Comparison of ENCODE assay signal across 2 cellular contexts in genomic region chr17:46874906-46875305, GRCh38.
TF ChIP-seq lines count a peak whose summit lies in the region.

No MANE protein-coding gene starts in this region.

TF ChIP-seq in HepG2, 621 proteins besides CTCF, POLR2A, EP300 and RAD21:
- peak; percentile 62; the same call in 1 of the 2 replicates for TF ChIP-seq ZBTB33 (CRISPR knock-in tag; IDR thresholded peaks at IDR 0.05)
- TF ChIP-seq ZFP91 (CRISPR knock-in tag; IDR thresholded peaks at IDR 0.05; ENCODE audit: borderline replicate concordance), result 0 out of 2 replicates have a peak, but pooled peaks have one; percentile 27
- TF ChIP-seq THRA (CRISPR knock-in tag; IDR thresholded peaks at IDR 0.05; ENCODE audit: borderline replicate concordance), result no peak
- 0 out of 2 replicates have a peak, but pooled peaks have one; percentile 26 for TF ChIP-seq NFE2L1 (CRISPR knock-in tag; IDR thresholded peaks at IDR 0.05; ENCODE audit: borderline replicate concordance)
- peak; percentile 24; the same call in 1 of the 2 replicates for TF ChIP-seq ZNF687 (CRISPR knock-in tag; IDR thresholded peaks at IDR 0.05)
- TF ChIP-seq HNRNPL (IDR thresholded peaks at IDR 0.05; ENCODE audit: low read depth, low read length), result peak; percentile 79

TF ChIP-seq in H1, 55 proteins besides CTCF, POLR2A, EP300 and RAD21:
- TF ChIP-seq RXRA (IDR thresholded peaks at IDR 0.05; ENCODE audit: insufficient read depth, low read depth, low read length), result no peak
- TF ChIP-seq SP4 (IDR thresholded peaks at IDR 0.05; ENCODE audit: low read length), result no peak
- no peak for TF ChIP-seq YY1 (IDR thresholded peaks at IDR 0.05; ENCODE audit: low read depth, low read length)
- no peak for TF ChIP-seq SIRT6 (IDR thresholded peaks at IDR 0.05; ENCODE audit: low read length)
- TF ChIP-seq SUZ12 (IDR thresholded peaks at IDR 0.05; ENCODE audit: low read length), result no peak
- no peak for TF ChIP-seq CHD1 (IDR thresholded peaks at IDR 0.05; ENCODE audit: low read depth, low read length)
- TF ChIP-seq JUND (IDR thresholded peaks at IDR 0.05; ENCODE audit: low read length), result no peak
- no peak for TF ChIP-seq CREB1 (IDR thresholded peaks at IDR 0.05)
- no peak for TF ChIP-seq BRCA1 (IDR thresholded peaks at IDR 0.05; ENCODE audit: low read depth, low read length)
- no peak for TF ChIP-seq POU5F1 (IDR thresholded peaks at IDR 0.05; ENCODE audit: low read depth, low read length)
- no peak for TF ChIP-seq CEBPB (IDR thresholded peaks at IDR 0.05; ENCODE audit: low read depth, low read length)
- TF ChIP-seq ATF3 (IDR thresholded peaks at IDR 0.05; ENCODE audit: insufficient read depth, low read depth, low read length), result no peak
TF ChIP-seq in H1: peak in this region for 0.
